In the genomic region with DNA sequence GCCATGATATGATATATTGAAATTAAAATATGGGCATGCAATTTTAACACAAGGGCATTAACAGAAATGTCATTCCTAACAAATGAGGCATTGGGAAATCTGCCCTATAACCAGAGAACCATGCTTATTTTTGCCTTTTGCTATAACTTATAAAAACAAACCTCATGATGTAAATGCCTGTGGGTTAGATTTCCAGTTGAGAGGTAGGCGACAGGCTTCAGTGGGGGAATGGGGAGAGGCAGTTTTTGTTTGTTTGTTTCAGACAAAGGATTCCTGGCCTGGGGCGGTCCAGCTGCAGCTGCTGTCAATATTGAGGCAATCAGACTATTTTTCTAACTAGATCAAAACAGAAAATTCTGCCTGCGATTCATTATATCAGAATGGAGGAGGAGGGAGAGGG, we compare ENCODE assay signal across 1 cellular context.
TF ChIP-seq lines count a peak whose summit lies in the region.

No MANE protein-coding gene starts in this region.

TF ChIP-seq in H1, 55 proteins besides CTCF, POLR2A, EP300 and RAD21:
- TF ChIP-seq SRF (IDR thresholded peaks at IDR 0.05; ENCODE audit: low read depth, low read length) (no peak), RXRA (IDR thresholded peaks at IDR 0.05; ENCODE audit: insufficient read depth, low read depth, low read length) (no peak), RNF2 (IDR thresholded peaks at IDR 0.05; ENCODE audit: borderline replicate concordance, low read depth, low read length, missing control alignments, poor library complexity, severe bottlenecking) (no peak), TEAD4 (IDR thresholded peaks at IDR 0.05; ENCODE audit: low read depth, low read length) (no peak), SAP30 (IDR thresholded peaks at IDR 0.05; ENCODE audit: insufficient read depth, insufficient replicate concordance, low read length) (no peak), CHD7 (IDR thresholded peaks at IDR 0.05; ENCODE audit: insufficient replicate concordance, low read length) (no peak), PHF8 (conservative IDR thresholded peaks at IDR 0.05; ENCODE audit: low read depth, low read length) (no peak), KDM4A (IDR thresholded peaks at IDR 0.05; ENCODE audit: low read depth, low read length, severe bottlenecking) (no peak)
- TF ChIP-seq, protein P1, sequence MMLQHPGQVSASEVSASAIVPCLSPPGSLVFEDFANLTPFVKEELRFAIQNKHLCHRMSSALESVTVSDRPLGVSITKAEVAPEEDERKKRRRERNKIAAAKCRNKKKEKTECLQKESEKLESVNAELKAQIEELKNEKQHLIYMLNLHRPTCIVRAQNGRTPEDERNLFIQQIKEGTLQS (IDR thresholded peaks at IDR 0.05; ENCODE audit: insufficient read depth, low read depth, low read length) = no peak
